30 cellular contexts compared by ENCODE assay signal in the genomic region with DNA sequence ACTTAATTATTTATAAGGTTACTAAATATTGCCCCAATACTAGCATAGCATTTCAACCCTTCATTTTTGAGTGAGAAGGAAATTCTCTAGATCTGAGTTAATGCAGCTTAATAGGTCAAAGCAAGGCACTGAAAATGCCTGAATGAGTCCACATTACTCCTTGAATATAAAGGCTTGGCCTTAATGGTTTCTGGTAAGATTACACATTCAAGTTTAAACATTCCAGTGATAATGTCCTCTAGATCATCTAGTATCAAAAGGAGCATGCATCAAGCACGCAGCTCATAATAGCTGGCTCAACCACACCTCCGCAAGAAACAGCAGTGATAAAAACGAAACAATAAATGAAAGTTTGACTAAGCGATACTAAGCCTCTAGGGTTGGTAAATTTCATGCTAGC.
"Had no signal": no experiment of that assay in that cellular context is flagged by ENCODE, and none has a peak within 500 bp of the region (broad histone marks: within the 10 kb centered on the region; RNA-seq: fewer than 3 reads in every experiment).

No MANE protein-coding gene starts in this region.

- FAIRE-seq: islet of Langerhans, pancreas had no signal

- ATAC-seq: mucosa of descending colon; naive thymus-derived CD8-positive, alpha-beta T cell; pancreas; right lobe of liver; stimulated activated naive B cell treated with anti-CD40 and anti-IgM and Interleukin-4, amounts not matched to agents 10 μg/mL and 1 μg/mL and 100 μg/mL, for 72 hours; stimulated activated naive CD8-positive, alpha-beta T cell treated with anti-CD3 and anti-CD28 coated beads, Interleukin-15, Interleukin-2, amounts not matched to agents 100 U/mL and 50 U/mL, for 24 hours had no signal

- H3K27ac Mint-ChIP-seq: immature natural killer cell; memory B cell; naive thymus-derived CD8-positive, alpha-beta T cell; nephron; stimulated activated naive B cell treated with anti-CD40 and anti-IgM and Interleukin-4, amounts not matched to agents 10 μg/mL and 1 μg/mL and 100 μg/mL, for 72 hours had no signal

- H3K4me1 ChIP-seq: left ventricle myocardium inferior, pancreas, prostate gland, right atrium auricular region, right lobe of liver, stomach, testis, thyroid gland, transverse colon, upper lobe of left lung, vagina had no signal

- DNase-seq: hypothalamus; immature natural killer cell; kidney; left ventricle myocardium inferior; midbrain; mucosa of descending colon; naive thymus-derived CD8-positive, alpha-beta T cell; nucleus accumbens; pancreas; posterior cingulate gyrus; right lobe of liver; stimulated activated CD4-positive, alpha-beta T cell treated with anti-CD3 and anti-CD28 coated beads, Interleukin-12 subunit alpha, Interleukin-12 subunit beta, amount 100 ng/mL, for 4 hours; stimulated activated CD4-positive, alpha-beta T cell treated with anti-CD3 and anti-CD28 coated beads, Interleukin-15, amount 100 ng/mL, for 24 hours; stimulated activated CD4-positive, alpha-beta T cell treated with anti-CD3 and anti-CD28 coated beads, Interleukin-2, amount 100 ng/mL, for 24 hours; stimulated activated CD4-positive, alpha-beta T cell treated with anti-CD3 and anti-CD28 coated beads, Interleukin-4, amount 100 ng/mL, for 1 hour; stimulated activated naive B cell treated with anti-CD40 and anti-IgM and Interleukin-4, amounts not matched to agents 10 μg/mL and 1 μg/mL and 100 μg/mL, for 72 hours; stimulated activated naive CD8-positive, alpha-beta T cell treated with anti-CD3 and anti-CD28 coated beads, Interleukin-15, Interleukin-2, amounts not matched to agents 100 U/mL and 50 U/mL, for 24 hours; stomach; testis; thyroid gland; transverse colon; upper lobe of left lung had no signal

- H3K36me3 ChIP-seq: left ventricle myocardium inferior, pancreas, prostate gland, right atrium auricular region, right lobe of liver, stomach, thyroid gland, transverse colon, upper lobe of left lung, vagina had no signal

- H3K27me3 ChIP-seq: right atrium auricular region, right lobe of liver, stomach, testis, thyroid gland, transverse colon, upper lobe of left lung, vagina had no signal

- H3K9me3 ChIP-seq: left ventricle myocardium inferior, mucosa of descending colon, pancreas, prostate gland, right atrium auricular region, right lobe of liver, testis, thyroid gland, transverse colon, upper lobe of left lung, vagina had no signal

- H3K36me3 Mint-ChIP-seq: immature natural killer cell; memory B cell; naive thymus-derived CD8-positive, alpha-beta T cell; stimulated activated naive B cell treated with anti-CD40 and anti-IgM and Interleukin-4, amounts not matched to agents 10 μg/mL and 1 μg/mL and 100 μg/mL, for 72 hours had no signal

- H3K4me3 Mint-ChIP-seq: immature natural killer cell; memory B cell; naive thymus-derived CD8-positive, alpha-beta T cell; nephron; neural crest cell; stimulated activated naive B cell treated with anti-CD40 and anti-IgM and Interleukin-4, amounts not matched to agents 10 μg/mL and 1 μg/mL and 100 μg/mL, for 72 hours had no signal

- H3K27me3 Mint-ChIP-seq: memory B cell; naive thymus-derived CD8-positive, alpha-beta T cell had no signal

- H3K4me1 Mint-ChIP-seq: immature natural killer cell; memory B cell; naive thymus-derived CD8-positive, alpha-beta T cell; nephron; neural crest cell; stimulated activated naive B cell treated with anti-CD40 and anti-IgM and Interleukin-4, amounts not matched to agents 10 μg/mL and 1 μg/mL and 100 μg/mL, for 72 hours had no signal

- H3K4me3 ChIP-seq: left ventricle myocardium inferior, mucosa of descending colon, pancreas, prostate gland, right atrium auricular region, right lobe of liver, skin epidermis, stomach, testis, thyroid gland, transverse colon, upper lobe of left lung, vagina had no signal

- H3K27ac ChIP-seq: left ventricle myocardium inferior, pancreas, prostate gland, right atrium auricular region, right lobe of liver, skin epidermis, stomach, testis, thyroid gland, transverse colon, upper lobe of left lung, vagina had no signal
